32 cellular contexts compared by ENCODE assay signal in the genomic region with DNA sequence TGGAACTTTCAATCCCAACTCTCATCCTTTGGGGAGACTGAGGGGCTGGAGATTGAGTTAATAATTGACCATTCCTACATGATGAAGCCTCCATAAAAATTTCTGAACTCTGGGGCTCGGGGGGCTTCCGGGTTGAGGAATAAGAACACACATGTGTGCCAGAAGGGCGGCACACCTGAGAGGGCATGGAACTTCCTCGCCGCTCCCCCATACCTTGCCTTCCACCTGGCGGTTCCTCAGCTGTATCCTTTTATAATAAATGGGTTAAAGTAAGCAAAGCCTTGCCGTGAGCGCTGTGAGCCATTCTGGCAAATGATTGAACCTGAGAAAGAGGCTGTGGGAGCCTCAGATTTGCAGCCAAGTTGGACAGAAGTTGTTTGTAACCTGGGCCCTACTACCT.
"Had no signal": no experiment of that assay in that cellular context is flagged by ENCODE, and none has a peak within 500 bp of the region (broad histone marks: within the 10 kb centered on the region; RNA-seq: fewer than 3 reads in every experiment).

No MANE protein-coding gene starts in this region.

- ATAC-seq: activated CD8-positive, alpha-beta T cell treated with anti-CD3 and anti-CD28 coated beads for 36 hours; activated naive CD8-positive, alpha-beta T cell treated with anti-CD3 and anti-CD28 coated beads, Interleukin-2, amount 50 U/mL, for 24 hours; left cardiac atrium; pancreas; T-helper 17 cell; WTC11 had no signal

- H3K27ac ChIP-seq: epithelial cell of prostate, esophagus squamous epithelium, hepatocyte, pancreas, tibial nerve had no signal

- H3K36me3 ChIP-seq: esophagus squamous epithelium, pancreas, prostate gland, sigmoid colon, tibial nerve had no signal

- FAIRE-seq: endometrium, keratinocyte, pancreas, small intestine had no signal

- H3K4me2 ChIP-seq: hepatocyte had no signal

- H3K27me3 ChIP-seq: esophagus squamous epithelium, hepatocyte, pancreas, sigmoid colon, tibial nerve had no signal

- H3K9me3 ChIP-seq: esophagus squamous epithelium, pancreas, prostate gland, sigmoid colon, tibial nerve had no signal

- H3K4me3 Mint-ChIP-seq: activated CD8-positive, alpha-beta T cell treated with anti-CD3 and anti-CD28 coated beads for 36 hours; activated naive CD4-positive, alpha-beta T cell treated with anti-CD3 and anti-CD28 coated beads, Interleukin-2, amount 50 U/mL, for 24 hours; activated naive CD8-positive, alpha-beta T cell treated with anti-CD3 and anti-CD28 coated beads, Interleukin-2, amount 50 U/mL, for 24 hours; nephron progenitor cell; T-helper 17 cell; WTC11 had no signal

- H3K79me2 ChIP-seq: hepatocyte had no signal

- H3K27ac Mint-ChIP-seq: activated CD8-positive, alpha-beta T cell treated with anti-CD3 and anti-CD28 coated beads for 36 hours; activated naive CD4-positive, alpha-beta T cell treated with anti-CD3 and anti-CD28 coated beads, Interleukin-2, amount 50 U/mL, for 24 hours; activated naive CD8-positive, alpha-beta T cell treated with anti-CD3 and anti-CD28 coated beads, Interleukin-2, amount 50 U/mL, for 24 hours; activated T-helper 2 cell treated with anti-CD3 and anti-CD28 coated beads, Interferon-gamma antibody, Interleukin-2, Interleukin-4, amounts not matched to agents 10 μg/mL and 5 μg/mL and 100 μg/mL, durations not matched to agents 14 hours and 24 hours and 36 hours; nephron progenitor cell; T-helper 17 cell; WTC11 had no signal

- H2AFZ ChIP-seq: hepatocyte had no signal

- H3K9me3 Mint-ChIP-seq: activated CD8-positive, alpha-beta T cell treated with anti-CD3 and anti-CD28 coated beads for 36 hours; activated naive CD4-positive, alpha-beta T cell treated with anti-CD3 and anti-CD28 coated beads, Interleukin-2, amount 50 U/mL, for 24 hours; activated naive CD8-positive, alpha-beta T cell treated with anti-CD3 and anti-CD28 coated beads, Interleukin-2, amount 50 U/mL, for 24 hours; activated T-helper 2 cell treated with anti-CD3 and anti-CD28 coated beads, Interferon-gamma antibody, Interleukin-2, Interleukin-4, amounts not matched to agents 10 μg/mL and 5 μg/mL and 100 μg/mL, durations not matched to agents 14 hours and 24 hours and 36 hours; nephron progenitor cell; WTC11 had no signal

- H3K36me3 Mint-ChIP-seq: activated naive CD4-positive, alpha-beta T cell treated with anti-CD3 and anti-CD28 coated beads, Interleukin-2, amount 50 U/mL, for 24 hours; WTC11 had no signal

- H3K4me3 ChIP-seq: esophagus squamous epithelium, hepatocyte, pancreas, prostate gland, sigmoid colon, tibial nerve had no signal

- DNase-seq: activated CD4-positive, alpha-beta T cell treated with anti-CD3 and anti-CD28 coated beads, Interleukin-2, amount 50 U/mL, for 1 hour; activated CD8-positive, alpha-beta T cell treated with anti-CD3 and anti-CD28 coated beads for 36 hours; activated naive CD8-positive, alpha-beta T cell treated with anti-CD3 and anti-CD28 coated beads, Interleukin-2, amount 50 U/mL, for 24 hours; activated T-cell treated with anti-CD3 and anti-CD28 coated beads, Interleukin-2, amount 50 U/mL, for 48 hours; amygdala; central memory CD4-positive, alpha-beta T cell; dermis blood vessel endothelial cell; effector CD4-positive, alpha-beta T cell; esophagus squamous epithelium; foreskin melanocyte; left cardiac atrium; mammary epithelial cell; nephron progenitor cell; nucleus accumbens; pancreas; retina; sigmoid colon; small intestine; stimulated activated CD4-positive, alpha-beta T cell treated with anti-CD3 and anti-CD28 coated beads, Interleukin-15, amount 100 ng/mL, for 24 hours; stimulated activated CD4-positive, alpha-beta T cell treated with anti-CD3 and anti-CD28 coated beads, Interleukin-2, amount 100 ng/mL, for 24 hours; stimulated activated naive CD4-positive, alpha-beta T cell; T-helper 17 cell; T1000 had no signal

- H3K27me3 Mint-ChIP-seq: activated naive CD4-positive, alpha-beta T cell treated with anti-CD3 and anti-CD28 coated beads, Interleukin-2, amount 50 U/mL, for 24 hours had no signal
